ENCODE assay signal across 8 cellular contexts in the genomic region with DNA sequence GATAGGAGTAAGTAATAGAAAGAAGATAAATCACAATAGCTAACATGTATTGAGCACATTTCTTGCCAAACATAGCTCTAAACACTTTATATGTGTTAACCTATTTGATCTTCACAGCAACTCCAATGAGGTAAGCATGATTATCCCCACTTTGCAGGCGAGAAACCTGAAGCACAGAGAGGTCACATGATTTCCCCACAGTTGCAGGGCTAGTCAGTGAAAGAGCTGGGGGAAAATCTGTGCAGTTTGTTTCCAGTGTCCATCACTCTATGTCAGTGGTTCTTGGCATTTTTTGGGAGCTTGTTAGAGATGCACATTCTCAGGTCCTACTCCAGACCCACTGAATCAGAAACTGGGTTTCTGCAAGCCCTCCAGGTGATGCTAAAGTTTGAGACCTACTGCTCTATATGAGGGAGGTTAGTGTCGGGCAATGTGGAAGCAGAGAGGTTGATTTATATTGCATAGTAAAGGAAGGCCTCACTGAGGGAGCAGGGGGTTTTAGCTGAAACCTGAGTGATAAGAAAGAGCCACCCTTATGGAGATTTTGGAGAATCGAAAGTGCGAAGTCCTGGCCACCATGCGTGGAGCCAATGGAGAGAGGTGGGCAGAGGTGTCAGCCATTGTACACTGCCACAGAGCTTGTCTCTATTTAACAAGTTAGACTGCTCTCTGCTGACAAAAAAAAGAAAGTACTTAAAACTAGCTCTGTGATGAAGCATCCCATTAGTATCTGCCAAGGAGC. TPM values are rescaled to one million over a fixed set of nuclear protein-coding genes. Genes with fewer than 3 reads are reported as not detected.
DNase-seq lines count a peak whose midpoint lies in the region; ATAC-seq and TF ChIP-seq lines count a peak whose summit lies in the region.

No MANE protein-coding gene starts in this region.

- H3K79me2 ChIP-seq in OCI-LY7 (ENCODE audit: insufficient read depth, low read depth, low read length): no peaks in the 10 kb centered on the region

- no peaks in the 10 kb centered on the region for H4K20me1 ChIP-seq in OCI-LY7 (ENCODE audit: insufficient read depth, low read length)

- DNase-seq in activated gamma-delta T cell treated with Interleukin-2 at 50 U/mL for 16 hours (peak; percentile 9), activated gamma-delta T cell (lab: John Stamatoyannopoulos, UW) (no peak), OCI-LY7 (ENCODE audit: low spot score) (peak; percentile 58), fibroblast of peridontal ligament (ENCODE audit: extremely low read depth) (peak; percentile 50), anterior cingulate cortex (lab: John Stamatoyannopoulos, UW) (no peak), NCI-H2081 treated with DMSO at 0.1 percent for 48 hours (lab: John Stamatoyannopoulos, UW) (no peak), NCI-H1092 (lab: John Stamatoyannopoulos, UW) (no peak)

- POLR2A ChIA-PET in OCI-LY7 (lab: Charles Lee): interaction anchor here (0.6 to 1.9 kb wide), 9 partner anchors 8 to 324 kb away, joined by 3 to 6 read pairs (median 4); partner anchors contain the start of gene C1orf52

- no peaks in the 10 kb centered on the region for H3K9me2 ChIP-seq in OCI-LY7 (ENCODE audit: insufficient read depth, low read length)

- H3K4me2 ChIP-seq in OCI-LY7 (ENCODE audit: low read length): peak overlapping the region; percentile 40; the same call in 1 of the 2 replicates

- H2AFZ ChIP-seq in OCI-LY7 (ENCODE audit: low read length): peak overlapping the region; percentile 46; the same call in 1 of the 2 replicates

- CTCF ChIA-PET in OCI-LY7 (lab: Charles Lee; ENCODE audit: unreplicated experiment): interaction anchor here (0.6 to 1.6 kb wide), 3 partner anchors 16 to 83 kb away, joined by 3 to 13 read pairs (median 10); no protein-coding TSS in a partner anchor

- H3K9me3 ChIP-seq in OCI-LY7 (ENCODE audit: low read length): no peaks in the 10 kb centered on the region

- H3K36me3 ChIP-seq in OCI-LY7 (ENCODE audit: insufficient read depth, low read length): no peaks in the 10 kb centered on the region

- H3K27ac ChIP-seq in OCI-LY7 (ENCODE audit: low read depth, low read length, poor library complexity, severe bottlenecking): no peak overlapping the region

- no peak overlapping the region for H3K4me3 ChIP-seq in OCI-LY7 (ENCODE audit: low read depth, low read length, poor library complexity, severe bottlenecking)

- ATAC-seq in HG02610 (IDR thresholded peaks at IDR 0.05; ENCODE audit: unreplicated experiment): peak; percentile 70

- BruUV-seq in OCI-LY7 (replicated peaks; lab: Mats Ljungman, UMichigan): no TSS peak

- peak; percentile 70 for TF ChIP-seq CTCF in OCI-LY7 (conservative IDR thresholded peaks at IDR 0.05; ENCODE audit: low read length)

- H3K4me1 ChIP-seq in OCI-LY7 (ENCODE audit: insufficient read depth, low read length, poor library complexity, severe bottlenecking): peaks cover 4% of the 10 kb centered on the region

- intact Hi-C loops in OCI-LY7 (cut with micrococcal nuclease; ENCODE audit: unreplicated experiment): loop anchor here (1.0 kb wide), 3 partner anchors 28 to 82 kb away; no protein-coding TSS in a partner anchor

RNA-seq across cellular contexts. Expression of gene MCOLN3, which starts 20.9 kb away (rescaled TPM):
- total RNA-seq in OCI-LY7 (2014; rRNA removed; shearing (Covaris generic)): not detected in 2 replicates
- total RNA-seq in OCI-LY7 (2022): not detected in 2 replicates

RNA-seq across cellular contexts. Expression of gene MCOLN2, which starts 30.5 kb away (rescaled TPM):
- 188 and 262 TPM in 2 replicates for total RNA-seq in OCI-LY7 (2014; rRNA removed; shearing (Covaris generic))
- total RNA-seq in OCI-LY7 (2022): 103 and 104 TPM in 2 replicates

Comparison
In these comparisons a context has a peak if more than half of its experiments do, and no peak if none do; other contexts are left out.
1. DNase-seq: peak in activated gamma-delta T cell treated with Interleukin-2 at 50 U/mL for 16 hours (single experiment), OCI-LY7 (single experiment) and fibroblast of peridontal ligament (single experiment); none in activated gamma-delta T cell (single experiment), anterior cingulate cortex (0 of 58), NCI-H2081 treated with DMSO at 0.1 percent for 48 hours (single experiment) and NCI-H1092 (single experiment).